In genomic region chr1:156624814-156625435, GRCh38 we compare ENCODE assay signal across 9 cellular contexts. TPM values are rescaled to one million over a fixed set of nuclear protein-coding genes. Genes with fewer than 3 reads are reported as not detected.
DNase-seq lines count a peak whose midpoint lies in the region; ATAC-seq and TF ChIP-seq lines count a peak whose summit lies in the region.
"Had no signal": no experiment of that assay in that cellular context is flagged by ENCODE, and none has a peak within 500 bp of the region (broad histone marks: within the 10 kb centered on the region; RNA-seq: fewer than 3 reads in every experiment).

No MANE protein-coding gene starts in this region.

- TF ChIP-seq POLR2A in thyroid gland (IDR thresholded peaks at IDR 0.05) = no peak

- DNase-seq in activated CD8-positive, alpha-beta memory T cell treated with anti-CD3 and anti-CD28 coated beads for 24 hours = peak; percentile 64
- DNase-seq in activated CD8-positive, alpha-beta memory T cell treated with anti-CD3 and anti-CD28 coated beads, Interleukin-2, amount 50 U/mL, for 48 hours = no peak
- DNase-seq in brain microvascular endothelial cell (no peak), left kidney (ENCODE audit: low read depth, low spot score) (peak; percentile 22), thoracic aorta (ENCODE audit: low spot score) (no peak), SJCRH30 (no peak), thyroid gland (no peak)

- ATAC-seq in thoracic aorta (ENCODE audit: insufficient number of reproducible peaks, low FRiP score, low read depth) (no peak), HG02642 (IDR thresholded peaks at IDR 0.05; ENCODE audit: poor library complexity, unreplicated experiment) (no peak)

- TF ChIP-seq CTCF in brain microvascular endothelial cell (IDR thresholded peaks at IDR 0.05; ENCODE audit: low read depth, low read length, missing control alignments) (no peak), thoracic aorta (IDR thresholded peaks at IDR 0.05) (no peak), thyroid gland (IDR thresholded peaks at IDR 0.05) (no peak)

- intact Hi-C loops in thyroid gland (cut with DNase I) = no loop called here

- WGBS in thyroid gland, 2 donors = 0% methylated on average over 5 to 21 of the region's 55 CpGs

- no peaks in the 10 kb centered on the region for H3K36me3 ChIP-seq in brain microvascular endothelial cell (replicated peaks)
- no peaks in the 10 kb centered on the region for H3K36me3 ChIP-seq in thoracic aorta
- no peaks in the 10 kb centered on the region for H3K36me3 ChIP-seq in SJCRH30
- no peaks in the 10 kb centered on the region for H3K36me3 ChIP-seq in thyroid gland

- H3K27me3 ChIP-seq in brain microvascular endothelial cell (replicated peaks) (peaks cover 38% of the 10 kb centered on the region), thoracic aorta (replicated peaks; ENCODE audit: insufficient read depth) (peaks cover 4% of the 10 kb centered on the region), SJCRH30 (no peaks in the 10 kb centered on the region), thyroid gland (peaks cover 16% of the 10 kb centered on the region)

- in situ Hi-C loops in brain microvascular endothelial cell (cut with HindIII; ENCODE audit: low pct_ligation_motif_present, low sequenced_read_pairs) = no loop called here

- H3K9me3 ChIP-seq in thoracic aorta (no peaks in the 10 kb centered on the region), SJCRH30 (replicated peaks) (no peaks in the 10 kb centered on the region), thyroid gland (no peaks in the 10 kb centered on the region)

- H3K27ac ChIP-seq in brain microvascular endothelial cell (no peak overlapping the region), thoracic aorta (no peak overlapping the region), SJCRH30 (no peak overlapping the region), thyroid gland (no peak overlapping the region)

- H3K4me3 ChIP-seq in brain microvascular endothelial cell (ENCODE audit: low read depth, low read length) (peak overlapping the region; percentile 22), thoracic aorta (peak overlapping the region; percentile 69), SJCRH30 (no peak overlapping the region), thyroid gland (replicated peaks in 1 of 3) (peak overlapping the region in 1 of 3 donors; percentile 19)

- H3K4me1 ChIP-seq in thoracic aorta (ENCODE audit: control insufficient read depth in 1 of 2, low read depth in 2 of 2) = peaks cover 13 to 22% of the 10 kb centered on the region in 2 donors
- H3K4me1 ChIP-seq in SJCRH30 = peaks cover 10% of the 10 kb centered on the region
- H3K4me1 ChIP-seq in thyroid gland = peaks cover 17 to 23% of the 10 kb centered on the region in 2 donors

RNA-seq across cellular contexts. Expression of gene HAPLN2, which starts 5.7 kb away (rescaled TPM):
- total RNA-seq in thoracic aorta = 1 to 10 TPM in 1 of 2 donors, not detected in 1; 1.2 TPM
- total RNA-seq in SJCRH30 (2014; rRNA removed; shearing (Covaris generic)) = 0.20 and 0.23 TPM in 2 replicates
- under 1 TPM in 1 of 4 donors, not detected in 3; 0.79 TPM for total RNA-seq in thyroid gland
- total RNA-seq: activated CD8-positive, alpha-beta memory T cell treated with anti-CD3 and anti-CD28 coated beads, Interleukin-2, amount 10 ng/mL, durations not matched to agents 7 days and 5 days had no signal

RNA-seq across cellular contexts. Expression of gene BCAN, which starts 17.0 kb away (rescaled TPM):
- total RNA-seq in thoracic aorta (under 1 TPM; 0.54 to 0.99 TPM), thyroid gland (1 to 10 TPM in 1 of 4 donors, under 1 TPM in 1, not detected in 2; 0.54 to 1.1 TPM)
- 0.05 TPM in 1 of 2 replicates, not detected in the other for total RNA-seq in SJCRH30 (2014; rRNA removed; shearing (Covaris generic))

RNA-seq across cellular contexts. Expression of gene GPATCH4, which starts 23.6 kb away (rescaled TPM):
- 10 to 100 TPM in 1 of 2 donors, 1 to 10 TPM in 1; 8.1 to 69.3 TPM for total RNA-seq in thoracic aorta
- 22.8 and 25.1 TPM in 2 replicates for total RNA-seq in SJCRH30 (2014; rRNA removed; shearing (Covaris generic))
- total RNA-seq in thyroid gland = 10 to 100 TPM; 14.1 to 49.2 (median 24.5) TPM

RNA-seq across cellular contexts. Expression of gene NAXE, which starts 33.3 kb away (rescaled TPM):
- total RNA-seq in thoracic aorta (10 to 100 TPM; 38.3 to 66.5 TPM), thyroid gland (100 to 1,000 TPM in 3 of 4 donors, 10 to 100 TPM in 1; 69.1 to 176 (median 117) TPM)
- 29.7 and 30.1 TPM in 2 replicates for total RNA-seq in SJCRH30 (2014; rRNA removed; shearing (Covaris generic))

RNA-seq across cellular contexts. Expression of gene TTC24, which starts 45.4 kb away (rescaled TPM):
- total RNA-seq in thoracic aorta (not detected), thyroid gland (under 1 TPM in 2 of 4 donors, not detected in 2; 0.27 to 0.67 TPM)
- total RNA-seq in SJCRH30 (2014; rRNA removed; shearing (Covaris generic)) = not detected in 2 replicates

Comparison
In these comparisons a context has a peak if more than half of its experiments do, and no peak if none do; other contexts are left out.
1. DNase-seq: peak in activated CD8-positive, alpha-beta memory T cell treated with anti-CD3 and anti-CD28 coated beads for 24 hours (single experiment) and left kidney (single experiment); none in activated CD8-positive, alpha-beta memory T cell treated with anti-CD3 and anti-CD28 coated beads, Interleukin-2, amount 50 U/mL, for 48 hours (single experiment), brain microvascular endothelial cell (single experiment), thoracic aorta (single experiment), SJCRH30 (0 of 2) and thyroid gland (0 of 2).